In the genomic region with DNA sequence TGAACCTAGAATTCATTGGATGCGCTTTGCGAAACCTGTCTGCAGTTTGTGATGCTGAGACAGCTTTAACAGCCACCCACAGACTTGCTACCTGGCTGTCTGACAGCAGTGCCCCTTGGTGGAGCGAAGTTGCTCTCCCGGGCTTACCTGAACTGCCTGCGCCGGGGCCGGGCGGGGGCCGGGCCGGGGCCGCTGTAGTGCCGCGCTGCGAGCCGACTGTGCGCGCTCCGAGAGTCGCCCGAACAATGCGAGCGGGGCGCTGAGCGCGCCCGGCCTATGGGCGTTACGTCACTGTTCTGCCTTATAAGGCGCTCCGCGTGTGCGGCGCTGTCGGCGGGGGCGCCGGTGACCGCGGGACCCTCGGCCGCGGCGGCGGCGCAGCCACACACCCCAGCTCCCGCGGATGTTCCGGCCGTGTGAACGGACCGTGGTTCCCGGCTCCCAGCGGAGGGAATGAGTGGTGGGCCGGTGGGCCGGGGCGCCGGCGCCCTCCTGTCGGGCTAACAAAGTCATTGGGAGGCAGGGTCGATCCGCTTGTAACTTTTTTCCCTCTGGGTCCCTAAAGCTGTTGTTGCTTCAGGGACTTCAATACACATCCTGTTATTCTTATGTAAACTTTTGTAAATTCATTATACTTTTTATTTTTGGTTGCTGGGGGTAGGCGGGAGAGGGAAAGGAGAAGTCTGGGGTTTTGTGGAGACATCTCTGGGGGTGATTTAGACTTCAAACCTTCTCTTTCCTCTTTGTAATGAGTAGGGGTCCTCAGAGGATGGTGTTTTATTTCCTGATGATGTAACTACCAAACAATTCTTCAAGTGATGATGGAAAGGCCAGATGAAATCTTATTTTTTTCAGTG, we compare ENCODE assay signal across 8 cellular contexts. TPM values are rescaled to one million over a fixed set of nuclear protein-coding genes. Genes with fewer than 3 reads are reported as not detected.
DNase-seq lines count a peak whose midpoint lies in the region; ATAC-seq and TF ChIP-seq lines count a peak whose summit lies in the region.

No MANE protein-coding gene starts in this region.

- no peak overlapping the region for H2AFZ ChIP-seq in H9 (ENCODE audit: low read length)

- peak overlapping the region; percentile 79; the same call in 1 of the 2 replicates for H3K14ac ChIP-seq in H9 (ENCODE audit: insufficient read depth, low read length)

- no peaks in the 10 kb centered on the region for H3K36me3 Mint-ChIP-seq in H9 (ENCODE audit: insufficient read depth in 1 of 3, low read depth in 3 of 3)
- no peaks in the 10 kb centered on the region for H3K36me3 Mint-ChIP-seq in activated B cell treated with CpG ODN at 0.5 μM for 24 hours (ENCODE audit: low read depth)

- H3K27ac Mint-ChIP-seq in H9: peak overlapping the region in 2 of 3 experiments; percentile 62 to 93; a peak in 4 of 7 replicates
- H3K27ac Mint-ChIP-seq in activated B cell treated with CpG ODN at 0.5 μM for 24 hours: peak overlapping the region; percentile 39

- POLR2A ChIA-PET in activated B cell treated with CpG ODN at 0.5 μM for 24 hours (lab: Charles Lee): interaction anchor here (0.9 to 1.5 kb wide), 4 partner anchors 59 to 385 kb away, joined by 3 to 4 read pairs (median 4); a partner anchor contains a TSS

- no peak overlapping the region for H2BK20ac ChIP-seq in H9 (ENCODE audit: low read depth, low read length, poor library complexity, severe bottlenecking)

- H3T11ph ChIP-seq in H9 (ENCODE audit: low read length): no peak overlapping the region

- CTCF ChIA-PET in activated B cell treated with CpG ODN at 0.5 μM for 24 hours (lab: Charles Lee): interaction anchor here (0.9 to 1.6 kb wide), 4 partner anchors 35 to 384 kb away, joined by 3 to 5 read pairs (median 4); a partner anchor contains a TSS

- no peak overlapping the region for H2BK12ac ChIP-seq in H9 (ENCODE audit: insufficient read length, low read depth, low read length)

- no peak overlapping the region for H3K56ac ChIP-seq in H9 (ENCODE audit: insufficient read length, low read depth, low read length)

- H3K9me3 ChIP-seq in H9 (ENCODE audit: control insufficient read depth, low read depth, low read length): no peaks in the 10 kb centered on the region
- H3K9me3 ChIP-seq in spleen: no peaks in the 10 kb centered on the region

- H3K4me3 ChIP-seq in cardiac fibroblast (replicated peaks in 1 of 2; ENCODE audit: low read depth in 2 of 2, low read length in 2 of 2) (peak overlapping the region; percentile 54 to 71), spleen (peak overlapping the region; percentile 34 to 73 (median 51))

- H3K4me1 Mint-ChIP-seq in H9: peaks cover 15 to 16% of the 10 kb centered on the region in 2 experiments
- H3K4me1 Mint-ChIP-seq in activated B cell treated with CpG ODN at 0.5 μM for 24 hours: peaks cover 26% of the 10 kb centered on the region

- WGBS in H9 (ENCODE audit: extremely low coverage, insufficient read length, low lambda C conversion rate): no CpG with 5 or more reads among the region's 62 CpGs
- 1 to 4% (median 2%) methylated on average over 21 to 62 of the region's 62 CpGs for WGBS in spleen, 5 donors

- no peak overlapping the region for H3K27ac ChIP-seq in H9 (ENCODE audit: insufficient read length, low read depth, low read length)
- H3K27ac ChIP-seq in spleen: peak overlapping the region; percentile 61 to 88 (median 85)

- no peaks in the 10 kb centered on the region for H3K9me3 Mint-ChIP-seq in H9
- no peaks in the 10 kb centered on the region for H3K9me3 Mint-ChIP-seq in activated B cell treated with CpG ODN at 0.5 μM for 24 hours

- peaks cover 21% of the 10 kb centered on the region for H3K27me3 ChIP-seq in H9 (ENCODE audit: insufficient read depth, low read length)
- H3K27me3 ChIP-seq in spleen (replicated peaks in 1 of 7): peaks cover 0 to 13% (median 0%) of the 10 kb centered on the region in 7 donors

- peaks cover 88% of the 10 kb centered on the region for H3K27me3 Mint-ChIP-seq in H9 (ENCODE audit: low read depth)
- no peaks in the 10 kb centered on the region for H3K27me3 Mint-ChIP-seq in activated B cell treated with CpG ODN at 0.5 μM for 24 hours

- no peak overlapping the region for H2AK5ac ChIP-seq in H9 (ENCODE audit: insufficient read length, low read length)

- no peak overlapping the region for H3K4ac ChIP-seq in H9 (ENCODE audit: low read depth, low read length)

- H4K8ac ChIP-seq in H9 (replicated peaks; ENCODE audit: insufficient read length, low read depth, low read length): no peak overlapping the region

- peak in 1 of 3 donors; percentile 49 for TF ChIP-seq POLR2A in spleen (IDR thresholded peaks at IDR 0.05)

- H2BK5ac ChIP-seq in H9 (ENCODE audit: insufficient read length, low read length): no peak overlapping the region

- ATAC-seq in activated B cell treated with CpG ODN at 0.5 μM for 24 hours (ENCODE audit: low read depth): peak; percentile 98

- no peaks in the 10 kb centered on the region for H3K4me1 ChIP-seq in H9 (ENCODE audit: insufficient read depth, low read length)
- peaks cover 0 to 41% (median 20%) of the 10 kb centered on the region in 6 donors for H3K4me1 ChIP-seq in spleen

- DNase-seq in GM03348 (ENCODE audit: low spot score) (peak; percentile 88), H9 (peak; percentile 92), MV-4-11 (lab: John Stamatoyannopoulos, UW) (peak; percentile 28), activated B cell treated with CpG ODN at 0.5 μM for 24 hours (peak; percentile 69), cardiac fibroblast (ENCODE audit: low read depth in 2 of 2) (peak; percentile 76 to 84), iris pigment epithelial cell (ENCODE audit: low read depth) (peak; percentile 77), spleen (peak; percentile 94), foreskin melanocyte (no peak)

- peaks cover 4% of the 10 kb centered on the region for H3K23me2 ChIP-seq in H9 (ENCODE audit: insufficient read length, low read depth, low read length, poor library complexity, severe bottlenecking)

- no peaks in the 10 kb centered on the region for H3K36me3 ChIP-seq in spleen

- intact Hi-C loops in activated B cell treated with CpG ODN at 0.5 μM for 24 hours (cut with micrococcal nuclease) (loop anchor here (1.0 kb wide), 5 partner anchors 59 to 378 kb away; a partner anchor contains a TSS), spleen (cut with DNase I; ENCODE audit: low total_unique reads) (loop anchor here (10.0 kb wide), 1 partner anchor 169 kb away; no protein-coding TSS in a partner anchor)

- no peaks in the 10 kb centered on the region for H3K79me1 ChIP-seq in H9 (ENCODE audit: insufficient read depth, low read depth, low read length, poor library complexity, severe bottlenecking)

- H3K4me2 ChIP-seq in H9 (ENCODE audit: insufficient read depth, insufficient read length, low read length): peak overlapping the region; percentile 65

- no peak overlapping the region for H2BK15ac ChIP-seq in H9 (ENCODE audit: low read depth, low read length)

- no peak overlapping the region for H4K5ac ChIP-seq in H9 (ENCODE audit: insufficient read length, low read depth, low read length)

- H3K4me3 Mint-ChIP-seq in H9 (peak overlapping the region; percentile 58 to 82), activated B cell treated with CpG ODN at 0.5 μM for 24 hours (peak overlapping the region; percentile 81)

- H4K91ac ChIP-seq in H9 (ENCODE audit: insufficient read length, low read depth, low read length): no peak overlapping the region

- H3K9ac ChIP-seq in H9 (ENCODE audit: extremely low read depth, insufficient read length, low read length): peak overlapping the region; percentile 41

- peak; percentile 44; the same call in 2 of the 3 replicates for TF ChIP-seq CTCF in H9 (conservative IDR thresholded peaks at IDR 0.05)
- TF ChIP-seq CTCF in activated B cell treated with CpG ODN at 0.5 μM for 24 hours (IDR thresholded peaks at IDR 0.05): no peak
- no peak for TF ChIP-seq CTCF in cardiac fibroblast (IDR thresholded peaks at IDR 0.05; ENCODE audit: low read depth, low read length)
- TF ChIP-seq CTCF in spleen (IDR thresholded peaks at IDR 0.05 in 8 of 11, conservative IDR thresholded peaks at IDR 0.05 in 3 of 11): peak in 3 of 11 experiments; percentile 16 to 21 (median 17)

- H2BK120ac ChIP-seq in H9 (ENCODE audit: low read depth, low read length, poor library complexity, severe bottlenecking): no peak overlapping the region

- H4K20me1 ChIP-seq in H9 (ENCODE audit: control insufficient read depth, insufficient read depth, insufficient read length): no peaks in the 10 kb centered on the region

- no peaks in the 10 kb centered on the region for H3K79me2 ChIP-seq in H9 (ENCODE audit: insufficient read depth, low read length)

- peak overlapping the region; percentile 52 for H3K18ac ChIP-seq in H9 (ENCODE audit: insufficient read length, low read depth, low read length)

- H3K23ac ChIP-seq in H9 (ENCODE audit: insufficient read length, low read depth, low read length): no peak overlapping the region

RNA-seq across cellular contexts. Expression of a gene that starts 58.5 kb away (rescaled TPM):
- total RNA-seq in H9 (2021) (60.3 and 61.8 TPM in 2 replicates), activated B cell treated with CpG ODN at 0.5 μM for 24 hours (37.4 and 41.1 TPM in 2 replicates), spleen (10 to 100 TPM in 6 of 7 donors, 1 to 10 TPM in 1; 6.9 to 25.6 (median 17.9) TPM)
- polyA plus RNA-seq in spleen: 10 to 100 TPM; 23.5 to 30.1 (median 24.5) TPM
